In genomic region chr19:1259873-1260748, GRCh38 we compare ENCODE assay signal across 9 cellular contexts. TPM values are rescaled to one million over a fixed set of nuclear protein-coding genes. Genes with fewer than 3 reads are reported as not detected.
DNase-seq lines count a peak whose midpoint lies in the region; ATAC-seq, FAIRE-seq and TF ChIP-seq lines count a peak whose summit lies in the region.
"Had no signal": no experiment of that assay in that cellular context is flagged by ENCODE, and none has a peak within 500 bp of the region (broad histone marks: within the 10 kb centered on the region; RNA-seq: fewer than 3 reads in every experiment).

No MANE protein-coding gene starts in this region.

- no peaks in the 10 kb centered on the region for H3K9me1 ChIP-seq in K562 (ENCODE audit: control insufficient read depth, insufficient read depth, low read length)

- H3K79me2 ChIP-seq in K562 (ENCODE audit: control insufficient read depth, insufficient read depth, low read length) = peaks cover 29% of the 10 kb centered on the region

- DNase-seq in OCI-M1 (lab: John Stamatoyannopoulos, UW) = peak; percentile 53
- no peak for DNase-seq in K562 (ENCODE audit: extremely low read depth in 1 of 4, low spot score in 3 of 4)
- DNase-seq in right lobe of liver = peak in 1 of 3 donors; percentile 63
- DNase-seq in dermis blood vessel endothelial cell = no peak
- no peak for DNase-seq in NCI-H2196 treated with DMSO at 0.1 percent for 48 hours (lab: John Stamatoyannopoulos, UW; ENCODE audit: unreplicated experiment)

- TF ChIP-seq RAD21 in K562 (CRISPR knock-in tag; conservative IDR thresholded peaks at IDR 0.05 in 1 of 2, IDR thresholded peaks at IDR 0.05 in 1 of 2) = no peak

- H3K4me3 ChIP-seq in BLaER1 treated with 17β-estradiol and CSF1 and Interleukin-3, amounts not matched to agents 10 nM and 100 nM = peak overlapping the region; percentile 40 to 77 (median 64); a peak in 19 of 20 replicates
- H3K4me3 ChIP-seq in K562 = no peak overlapping the region; the same call in none of the 2 replicates
- peak overlapping the region in 1 of 3 donors; percentile 70 for H3K4me3 ChIP-seq in right lobe of liver

- no peak for TF ChIP-seq EP300 in K562 (IDR thresholded peaks at IDR 0.05; ENCODE audit: low read length)

- H3K9ac ChIP-seq in BLaER1 treated with 17β-estradiol and CSF1 and Interleukin-3, amounts not matched to agents 10 nM and 100 nM = peak overlapping the region; percentile 62 to 98 (median 76)
- H3K9ac ChIP-seq in K562 (ENCODE audit: insufficient read depth in 1 of 2, low read depth in 2 of 2, low read length in 2 of 2) = peak overlapping the region in 1 of 2 experiments; percentile 90; a peak in 2 of 4 replicates

- H4K20me1 ChIP-seq in BLaER1 treated with 17β-estradiol and CSF1 and Interleukin-3, amounts not matched to agents 10 nM and 100 nM = peaks cover 33 to 89% (median 54%) of the 10 kb centered on the region in 11 experiments
- 0 out of 2 replicates have a peak, but pooled peaks cover 7% of the 10 kb centered on the region for H4K20me1 ChIP-seq in K562 (replicated peaks; ENCODE audit: control insufficient read depth, insufficient read depth, low read length)

- 33% methylated on average over 5 of the region's 33 CpGs for WGBS in K562 (ENCODE audit: insufficient coverage, low coverage, missing lambda C conversion rate)
- 3% methylated on average over 10 of the region's 33 CpGs for WGBS in right lobe of liver (ENCODE audit: insufficient coverage, low coverage, low lambda C conversion rate, missing lambda C conversion rate)

- TF ChIP-seq POLR2A in K562 (conservative IDR thresholded peaks at IDR 0.05) (no peak), right lobe of liver (IDR thresholded peaks at IDR 0.05) (no peak)

- POLR2A ChIA-PET in K562 (lab: Yijun Ruan, JAX) = interaction anchor here (1.9 to 2.1 kb wide), 2 partner anchors 9 to 12 kb away, joined by 8 to 9 read pairs; partner anchors contain the start of gene CIRBP

- H2AFZ ChIP-seq in K562 (ENCODE audit: low read depth, low read length) = 0 out of 2 replicates have a peak overlapping the region, but pooled peaks have one; percentile 18

- CTCF ChIA-PET in K562 (lab: Yijun Ruan, JAX; ENCODE audit: low intra/inter-chr PET ratio) = no interaction called here

- no peaks in the 10 kb centered on the region for H3K27me3 ChIP-seq in BLaER1 treated with 17β-estradiol and CSF1 and Interleukin-3, amounts not matched to agents 10 nM and 100 nM
- H3K27me3 ChIP-seq in K562 (ENCODE audit: control insufficient read depth in 2 of 2, insufficient read depth in 2 of 2, low read length in 2 of 2) = no peaks in the 10 kb centered on the region
- no peaks in the 10 kb centered on the region for H3K27me3 ChIP-seq in right lobe of liver

- H3K9me3 ChIP-seq in BLaER1 treated with 17β-estradiol and CSF1 and Interleukin-3, amounts not matched to agents 10 nM and 100 nM (replicated peaks in 1 of 11) = no peaks in the 10 kb centered on the region
- no peaks in the 10 kb centered on the region for H3K9me3 ChIP-seq in K562 (replicated peaks; ENCODE audit: control insufficient read depth, insufficient read depth, low read depth, low read length)
- H3K9me3 ChIP-seq in right lobe of liver = no peaks in the 10 kb centered on the region

- in situ Hi-C loops in K562 (cut with MboI) = no loop called here

- intact Hi-C loops in K562 (cut with micrococcal nuclease) (no loop called here), right lobe of liver (cut with DNase I) (no loop called here)

- peak overlapping the region; percentile 61 to 97 (median 81) for H3K27ac ChIP-seq in BLaER1 treated with 17β-estradiol and CSF1 and Interleukin-3, amounts not matched to agents 10 nM and 100 nM
- H3K27ac ChIP-seq in K562 (ENCODE audit: extremely low read depth, low read depth, low read length) = peak overlapping the region; percentile 68; the same call in 2 of the 3 replicates
- peak overlapping the region; percentile 67 to 92 (median 84) for H3K27ac ChIP-seq in right lobe of liver
- H3K27ac ChIP-seq in temporal lobe (ENCODE audit: low read depth, low read length) = peak overlapping the region; percentile 91

- H3K4me2 ChIP-seq in BLaER1 treated with 17β-estradiol and CSF1 and Interleukin-3, amounts not matched to agents 10 nM and 100 nM = peak overlapping the region; percentile 98 to 100 (median 100)
- peak overlapping the region; percentile 60 for H3K4me2 ChIP-seq in K562 (ENCODE audit: insufficient read depth, low read length)

- peaks cover 26 to 34% (median 33%) of the 10 kb centered on the region in 11 experiments for H3K36me3 ChIP-seq in BLaER1 treated with 17β-estradiol and CSF1 and Interleukin-3, amounts not matched to agents 10 nM and 100 nM
- H3K36me3 ChIP-seq in K562 (ENCODE audit: control insufficient read depth, insufficient read depth, low read length) (peaks cover 34% of the 10 kb centered on the region; the same call in 2 of the 3 replicates), right lobe of liver (peaks cover 5 to 30% (median 16%) of the 10 kb centered on the region in 4 donors)

- BruUV-seq in K562 (replicated peaks; lab: Mats Ljungman, UMichigan) = no TSS peak

- no peak for TF ChIP-seq CTCF in K562 (IDR thresholded peaks at IDR 0.05 in 2 of 3, conservative IDR thresholded peaks at IDR 0.05 in 1 of 3; ENCODE audit: insufficient read depth in 2 of 3, low read depth in 1 of 3, low read length in 3 of 3)
- TF ChIP-seq CTCF in right lobe of liver (IDR thresholded peaks at IDR 0.05) = no peak

- peaks cover 92 to 97% (median 96%) of the 10 kb centered on the region in 10 experiments for H3K4me1 ChIP-seq in BLaER1 treated with 17β-estradiol and CSF1 and Interleukin-3, amounts not matched to agents 10 nM and 100 nM
- peaks cover 53 to 95% of the 10 kb centered on the region in 2 experiments for H3K4me1 ChIP-seq in K562 (replicated peaks in 1 of 2; ENCODE audit: control insufficient read depth in 2 of 2, insufficient read depth in 2 of 2, low read length in 2 of 2)
- peaks cover 5 to 65% (median 26%) of the 10 kb centered on the region in 4 donors for H3K4me1 ChIP-seq in right lobe of liver

- ATAC-seq in GM21528 (IDR thresholded peaks at IDR 0.05; ENCODE audit: low FRiP score, unreplicated experiment) (peak; percentile 7), K562 (no peak), right lobe of liver (no peak)

- FAIRE-seq in K562 (lab: Jason Lieb, UNC) = peak; percentile 76
- FAIRE-seq: islet of Langerhans had no signal

RNA-seq across cellular contexts. Expression of gene CIRBP, which starts 9.0 kb away (rescaled TPM):
- 283 and 504 TPM in 2 replicates for total RNA-seq in K562 (2011; cell fraction: chromatin; rRNA removed; ENCODE audit: low replicate concordance)
- total RNA-seq in K562 (2011; cell fraction: nucleolus; rRNA removed) = 457 and 483 TPM in 2 replicates
- 431 and 450 TPM in 2 replicates for total RNA-seq in K562 (2011; cell fraction: nucleoplasm; rRNA removed)
- total RNA-seq in K562 (2014; rRNA removed) (168 and 249 TPM in 2 replicates), K562 (2014; rRNA removed; fragmentation: Illumina TruSeq; extraction: Trizol) (189 and 200 TPM in 2 replicates), K562 (2015; rRNA removed; fragmentation: Illumina TruSeq; extraction: Trizol) (176 and 206 TPM in 2 replicates), K562 (2021) (181 and 222 TPM in 2 replicates), right lobe of liver (100 to 1,000 TPM in 2 of 6 experiments, 10 to 100 TPM in 4; 69.2 to 111 (median 89.5) TPM), temporal lobe (289 TPM), dermis blood vessel endothelial cell (83.1 and 192 TPM in 2 replicates)
- polyA plus RNA-seq in K562 (2011; rRNA removed) (124 and 166 TPM in 2 replicates), K562 (2014; fragmentation: Illumina TruSeq; extraction: Trizol) (222 and 345 TPM in 2 replicates), K562 (2014; fragmentation: Nextera tagmentation; extraction: Ambion mirVana) (10 to 100 TPM; 20.5 to 21.4 TPM), K562 (2014; rRNA removed) (306 and 327 TPM in 2 replicates)
- polyA plus RNA-seq in K562 (2011; cell fraction: cytosol; rRNA removed) = 92.3 and 201 TPM in 2 replicates
- 882 and 1,025 TPM in 2 replicates for polyA plus RNA-seq in K562 (2011; cell fraction: nucleus; rRNA removed)
- polyA plus RNA-seq in K562 (2012) = 288 and 291 TPM in 2 replicates
- polyA minus RNA-seq in K562 (2011; rRNA and poly(A)+ RNA removed) = 46.9 and 50.4 TPM in 2 replicates
- polyA minus RNA-seq in K562 (2011; cell fraction: cytosol; rRNA and poly(A)+ RNA removed) = 50.4 and 50.8 TPM in 2 replicates
- polyA minus RNA-seq in K562 (2011; cell fraction: nucleus; rRNA and poly(A)+ RNA removed) = 117 and 135 TPM in 2 replicates

RNA-seq across cellular contexts. Expression of gene MIDN, which starts 11.7 kb away (rescaled TPM):
- 30.7 and 106 TPM in 2 replicates for total RNA-seq in K562 (2011; cell fraction: chromatin; rRNA removed; ENCODE audit: low replicate concordance)
- total RNA-seq in K562 (2011; cell fraction: nucleolus; rRNA removed) = 81.7 and 90.7 TPM in 2 replicates
- 55.1 and 88.1 TPM in 2 replicates for total RNA-seq in K562 (2011; cell fraction: nucleoplasm; rRNA removed)
- total RNA-seq in K562 (2014; rRNA removed) (13.5 and 20.8 TPM in 2 replicates), K562 (2014; rRNA removed; fragmentation: Illumina TruSeq; extraction: Trizol) (3.9 and 4.8 TPM in 2 replicates), K562 (2015; rRNA removed; fragmentation: Illumina TruSeq; extraction: Trizol) (10.1 and 11.0 TPM in 2 replicates), K562 (2021) (120 and 121 TPM in 2 replicates), right lobe of liver (10 to 100 TPM; 22.3 to 55.1 (median 29.3) TPM), temporal lobe (22.6 TPM), dermis blood vessel endothelial cell (22.1 and 27.9 TPM in 2 replicates)
- polyA plus RNA-seq in K562 (2011; rRNA removed) (7.0 and 10.2 TPM in 2 replicates), K562 (2014; fragmentation: Illumina TruSeq; extraction: Trizol) (20.5 and 38.3 TPM in 2 replicates), K562 (2014; fragmentation: Nextera tagmentation; extraction: Ambion mirVana) (1 to 10 TPM in 1 of 2 experiments, under 1 TPM in 1; 0.17 to 1.5 TPM), K562 (2014; rRNA removed) (41.3 and 44.6 TPM in 2 replicates)
- 14.0 and 26.8 TPM in 2 replicates for polyA plus RNA-seq in K562 (2011; cell fraction: cytosol; rRNA removed)
- polyA plus RNA-seq in K562 (2011; cell fraction: nucleus; rRNA removed) = 44.8 and 87.0 TPM in 2 replicates
- polyA plus RNA-seq in K562 (2012) = 29.5 and 39.8 TPM in 2 replicates
- 2.7 and 3.0 TPM in 2 replicates for polyA minus RNA-seq in K562 (2011; rRNA and poly(A)+ RNA removed)
- polyA minus RNA-seq in K562 (2011; cell fraction: cytosol; rRNA and poly(A)+ RNA removed) = 29.9 and 43.2 TPM in 2 replicates
- 28.0 and 34.2 TPM in 2 replicates for polyA minus RNA-seq in K562 (2011; cell fraction: nucleus; rRNA and poly(A)+ RNA removed)

RNA-seq across cellular contexts. Expression of gene FAM174C, which starts 15.2 kb away (rescaled TPM):
- total RNA-seq in K562 (2011; cell fraction: chromatin; rRNA removed; ENCODE audit: low replicate concordance) = 6.3 and 26.6 TPM in 2 replicates
- 40.9 and 47.0 TPM in 2 replicates for total RNA-seq in K562 (2011; cell fraction: nucleolus; rRNA removed)
- total RNA-seq in K562 (2011; cell fraction: nucleoplasm; rRNA removed) = 20.7 and 26.9 TPM in 2 replicates
- 72.2 and 108 TPM in 2 replicates for total RNA-seq in K562 (2014; rRNA removed)
- 1.3 and 2.8 TPM in 2 replicates for total RNA-seq in K562 (2014; rRNA removed; fragmentation: Illumina TruSeq; extraction: Trizol)
- 40.3 and 42.6 TPM in 2 replicates for total RNA-seq in K562 (2015; rRNA removed; fragmentation: Illumina TruSeq; extraction: Trizol)
- 81.9 and 85.0 TPM in 2 replicates for total RNA-seq in K562 (2021)
- polyA plus RNA-seq in K562 (2011; rRNA removed) = 20.3 and 30.4 TPM in 2 replicates
- 58.0 and 177 TPM in 2 replicates for polyA plus RNA-seq in K562 (2011; cell fraction: cytosol; rRNA removed)
- polyA plus RNA-seq in K562 (2011; cell fraction: nucleus; rRNA removed) = 28.1 and 53.8 TPM in 2 replicates
- 65.9 and 75.4 TPM in 2 replicates for polyA plus RNA-seq in K562 (2012)
- polyA plus RNA-seq in K562 (2014; fragmentation: Illumina TruSeq; extraction: Trizol) = 11.7 and 56.4 TPM in 2 replicates
- polyA plus RNA-seq in K562 (2014; fragmentation: Nextera tagmentation; extraction: Ambion mirVana) = 1 to 10 TPM in 1 of 2 experiments, under 1 TPM in 1; 0.66 to 2.7 TPM
- polyA plus RNA-seq in K562 (2014; rRNA removed) = 89.6 and 119 TPM in 2 replicates
- 4.8 and 6.1 TPM in 2 replicates for polyA minus RNA-seq in K562 (2011; rRNA and poly(A)+ RNA removed)
- 19.6 and 23.7 TPM in 2 replicates for polyA minus RNA-seq in K562 (2011; cell fraction: cytosol; rRNA and poly(A)+ RNA removed)
- polyA minus RNA-seq in K562 (2011; cell fraction: nucleus; rRNA and poly(A)+ RNA removed) = 12.0 and 12.8 TPM in 2 replicates
- total RNA-seq in right lobe of liver = 100 to 1,000 TPM in 1 of 6 experiments, 10 to 100 TPM in 5; 34.0 to 103 (median 43.8) TPM
- 8.9 TPM for total RNA-seq in temporal lobe
- 22.0 and 25.0 TPM in 2 replicates for total RNA-seq in dermis blood vessel endothelial cell

RNA-seq across cellular contexts. Expression of gene ATP5F1D, which starts 18.6 kb away (rescaled TPM):
- total RNA-seq in K562 (2011; cell fraction: chromatin; rRNA removed; ENCODE audit: low replicate concordance) = 42.1 and 110 TPM in 2 replicates
- total RNA-seq in K562 (2011; cell fraction: nucleolus; rRNA removed) = 116 and 129 TPM in 2 replicates
- total RNA-seq in K562 (2011; cell fraction: nucleoplasm; rRNA removed) = 74.0 and 85.6 TPM in 2 replicates
- total RNA-seq in K562 (2014; rRNA removed) (135 and 145 TPM in 2 replicates), K562 (2014; rRNA removed; fragmentation: Illumina TruSeq; extraction: Trizol) (3.9 and 4.6 TPM in 2 replicates), K562 (2015; rRNA removed; fragmentation: Illumina TruSeq; extraction: Trizol) (65.2 and 73.0 TPM in 2 replicates), K562 (2021) (409 and 434 TPM in 2 replicates), right lobe of liver (100 to 1,000 TPM in 5 of 6 experiments, 10 to 100 TPM in 1; 98.1 to 240 (median 137) TPM), temporal lobe (27.5 TPM), dermis blood vessel endothelial cell (19.9 and 31.1 TPM in 2 replicates)
- polyA plus RNA-seq in K562 (2011; rRNA removed) (36.8 and 58.7 TPM in 2 replicates), K562 (2014; fragmentation: Illumina TruSeq; extraction: Trizol) (18.7 and 106 TPM in 2 replicates), K562 (2014; fragmentation: Nextera tagmentation; extraction: Ambion mirVana) (10 to 100 TPM in 1 of 2 experiments, 1 to 10 TPM in 1; 9.7 to 23.3 TPM), K562 (2014; rRNA removed) (233 and 236 TPM in 2 replicates)
- 119 and 471 TPM in 2 replicates for polyA plus RNA-seq in K562 (2011; cell fraction: cytosol; rRNA removed)
- polyA plus RNA-seq in K562 (2011; cell fraction: nucleus; rRNA removed) = 90.5 and 137 TPM in 2 replicates
- 278 and 318 TPM in 2 replicates for polyA plus RNA-seq in K562 (2012)
- 16.5 and 29.9 TPM in 2 replicates for polyA minus RNA-seq in K562 (2011; rRNA and poly(A)+ RNA removed)
- 115 and 175 TPM in 2 replicates for polyA minus RNA-seq in K562 (2011; cell fraction: cytosol; rRNA and poly(A)+ RNA removed)
- polyA minus RNA-seq in K562 (2011; cell fraction: nucleus; rRNA and poly(A)+ RNA removed) = 28.8 and 35.8 TPM in 2 replicates

RNA-seq across cellular contexts. Expression of gene CBARP, which starts 22.3 kb away (rescaled TPM):
- 2.8 and 13.5 TPM in 2 replicates for total RNA-seq in K562 (2011; cell fraction: chromatin; rRNA removed; ENCODE audit: low replicate concordance)
- total RNA-seq in K562 (2011; cell fraction: nucleolus; rRNA removed) = 11.4 and 15.2 TPM in 2 replicates
- 4.2 and 6.2 TPM in 2 replicates for total RNA-seq in K562 (2011; cell fraction: nucleoplasm; rRNA removed)
- total RNA-seq in K562 (2014; rRNA removed) (3.7 and 3.8 TPM in 2 replicates), K562 (2014; rRNA removed; fragmentation: Illumina TruSeq; extraction: Trizol) (0.18 TPM in 1 of 2 replicates, not detected in the other), K562 (2015; rRNA removed; fragmentation: Illumina TruSeq; extraction: Trizol) (1.3 and 1.4 TPM in 2 replicates), K562 (2021) (6.6 and 8.9 TPM in 2 replicates), right lobe of liver (under 1 TPM; 0.15 to 0.62 (median 0.31) TPM), temporal lobe (6.4 TPM), dermis blood vessel endothelial cell (2.7 and 2.8 TPM in 2 replicates)
- polyA plus RNA-seq in K562 (2011; rRNA removed) (0.98 and 1.2 TPM in 2 replicates), K562 (2014; fragmentation: Illumina TruSeq; extraction: Trizol) (0.25 and 2.3 TPM in 2 replicates), K562 (2014; fragmentation: Nextera tagmentation; extraction: Ambion mirVana) (under 1 TPM in 1 of 2 experiments, not detected in 1; 0.03 TPM), K562 (2014; rRNA removed) (5.8 and 6.3 TPM in 2 replicates)
- 0.84 and 4.5 TPM in 2 replicates for polyA plus RNA-seq in K562 (2011; cell fraction: cytosol; rRNA removed)
- polyA plus RNA-seq in K562 (2011; cell fraction: nucleus; rRNA removed) = 8.2 and 25.4 TPM in 2 replicates
- polyA plus RNA-seq in K562 (2012) = 3.1 and 3.3 TPM in 2 replicates
- 0.11 and 0.15 TPM in 2 replicates for polyA minus RNA-seq in K562 (2011; rRNA and poly(A)+ RNA removed)
- polyA minus RNA-seq in K562 (2011; cell fraction: cytosol; rRNA and poly(A)+ RNA removed) = 2.9 and 3.0 TPM in 2 replicates
- 3.0 and 3.8 TPM in 2 replicates for polyA minus RNA-seq in K562 (2011; cell fraction: nucleus; rRNA and poly(A)+ RNA removed)
